Comparison of ENCODE assay signal across 23 cellular contexts in the genomic region with DNA sequence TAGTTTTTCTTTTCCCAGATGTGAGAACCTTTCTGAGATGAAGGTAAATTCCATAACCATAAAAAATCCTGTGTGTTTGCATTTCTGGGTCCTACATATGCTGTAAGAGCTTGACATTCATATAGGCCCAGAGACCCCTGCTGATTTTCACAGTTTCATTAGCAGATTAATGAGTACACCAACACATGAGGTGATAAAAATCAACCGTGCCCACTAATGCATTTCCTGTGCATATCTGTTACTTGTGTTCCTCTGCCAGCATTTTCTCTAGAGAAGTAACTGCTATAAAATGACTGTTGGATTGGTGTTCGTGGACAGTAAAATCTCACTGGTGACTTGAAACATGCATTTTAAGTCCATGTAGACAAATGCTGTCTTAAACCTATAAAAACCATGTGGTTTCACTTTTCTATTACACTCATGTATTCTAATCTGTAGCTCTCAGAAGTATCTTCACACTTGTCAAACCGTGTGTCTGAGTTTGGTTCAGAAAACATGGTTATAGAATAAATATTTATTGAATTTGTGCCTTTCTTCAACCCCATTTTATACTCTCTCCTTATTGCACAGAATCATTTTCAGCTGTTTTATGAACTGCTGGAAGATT. TPM values are rescaled to one million over a fixed set of nuclear protein-coding genes. Genes with fewer than 3 reads are reported as not detected.
DNase-seq lines count a peak whose midpoint lies in the region; ATAC-seq and TF ChIP-seq lines count a peak whose summit lies in the region.
"Had no signal": no experiment of that assay in that cellular context is flagged by ENCODE, and none has a peak within 500 bp of the region (broad histone marks: within the 10 kb centered on the region; RNA-seq: fewer than 3 reads in every experiment).

No MANE protein-coding gene starts in this region.

- TF ChIP-seq CTCF in A673 (conservative IDR thresholded peaks at IDR 0.05; ENCODE audit: low read depth, low read length) (no peak), HEK293 (tag by site-specific recombination; IDR thresholded peaks at IDR 0.05) (no peak), esophagus squamous epithelium (IDR thresholded peaks at IDR 0.05) (no peak)

- H3K36me3 ChIP-seq in A673 (ENCODE audit: insufficient read depth, low read length, poor library complexity, severe bottlenecking) (peaks cover 19% of the 10 kb centered on the region), HEK293 (ENCODE audit: control insufficient read depth in 2 of 2, insufficient read depth in 1 of 2, low read length in 2 of 2) (peaks cover 3 to 16% of the 10 kb centered on the region in 2 experiments; a peak in 2 of 3 replicates), esophagus squamous epithelium (peaks cover 0 to 72% (median 0%) of the 10 kb centered on the region in 3 donors)
- H3K36me3 ChIP-seq: HAP-1 had no signal

- no peak for ATAC-seq in HG02870 (IDR thresholded peaks at IDR 0.05; ENCODE audit: unreplicated experiment)
- no peak for ATAC-seq in GM21528 (IDR thresholded peaks at IDR 0.05; ENCODE audit: low FRiP score, unreplicated experiment)

- H3K9me3 Mint-ChIP-seq in immature natural killer cell, result no peaks in the 10 kb centered on the region

- H3K27me3 ChIP-seq in A673 (replicated peaks; ENCODE audit: insufficient read depth, low read depth, low read length, poor library complexity) (no peaks in the 10 kb centered on the region), esophagus squamous epithelium (no peaks in the 10 kb centered on the region)

- no TSS peak for BruUV-seq in A673 (replicated peaks; lab: Mats Ljungman, UMichigan)

- no peak for TF ChIP-seq POLR2A in esophagus squamous epithelium (IDR thresholded peaks at IDR 0.05)

- 78 to 82% methylated on average over 3 of the region's 3 CpGs for WGBS in esophagus squamous epithelium, 2 donors

- H3K27ac Mint-ChIP-seq in immature natural killer cell, result peak overlapping the region in 5 of 6 donors; percentile 48 to 80 (median 61)

- intact Hi-C loops in A673 (cut with micrococcal nuclease; ENCODE audit: unreplicated experiment), result no loop called here
- intact Hi-C loops in esophagus squamous epithelium (cut with DNase I), result no loop called here

- no peak overlapping the region for H3K4me3 ChIP-seq in A673 (ENCODE audit: low read depth, low read length, poor library complexity, severe bottlenecking)
- H3K4me3 ChIP-seq in HEK293 (ENCODE audit: low read depth, low read length), result no peak overlapping the region
- H3K4me3 ChIP-seq in esophagus squamous epithelium, result no peak overlapping the region
- H3K4me3 ChIP-seq: HAP-1 had no signal

- peak overlapping the region in 4 of 5 donors; percentile 36 to 67 (median 51) for H3K4me3 Mint-ChIP-seq in immature natural killer cell

- DNase-seq in A673 (ENCODE audit: low spot score), result peak; percentile 81
- DNase-seq in OCI-M1 (lab: John Stamatoyannopoulos, UW), result peak; percentile 10
- DNase-seq in immature natural killer cell, result no peak
- DNase-seq in esophagus squamous epithelium (lab: John Stamatoyannopoulos, UW), result no peak
- DNase-seq: 8988T, Calu3, DMS79 treated with DMSO at 0.1 percent for 48 hours, GOT3, IMR-90, KG1, NCI-H1092, NCI-H1417 treated with DMSO at 0.1 percent for 48 hours, NCI-H187, NCI-H2081 treated with DMSO at 0.1 percent for 48 hours, NCI-H2171, NCI-H524, NCI-H748 treated with DMSO at 0.1 percent for 48 hours, Right ventricle myocardium superior, RPMI8226 had no signal

- peaks cover 13 to 15% (median 13%) of the 10 kb centered on the region in 3 donors for H3K36me3 Mint-ChIP-seq in immature natural killer cell

- CTCF ChIA-PET in A673 (lab: Charles Lee), result no interaction called here
- CTCF ChIA-PET in HEK293 (lab: Yijun Ruan, JAX), result interaction anchor here (1.0 to 1.6 kb wide), 3 partner anchors 14 to 280 kb away, joined by 3 to 5 read pairs (median 4); no protein-coding TSS in a partner anchor

- H3K4me1 ChIP-seq in A673 (ENCODE audit: insufficient read depth, low read length, poor library complexity, severe bottlenecking) (peaks cover 26% of the 10 kb centered on the region), HEK293 (ENCODE audit: control insufficient read depth, insufficient read depth, low read length) (peaks cover 5% of the 10 kb centered on the region; the same call in 1 of the 2 replicates), esophagus squamous epithelium (no peaks in the 10 kb centered on the region)
- H3K4me1 ChIP-seq: HAP-1 had no signal

- POLR2A ChIA-PET in A673 (lab: Charles Lee; ENCODE audit: low non-redundant PET) (no interaction called here), HEK293 (lab: Yijun Ruan, JAX) (interaction anchor here (1.3 kb wide), 1 partner anchor 15 kb away, joined by 5 read pairs; a partner anchor contains a TSS)

- peaks cover 19% of the 10 kb centered on the region in 2 donors for H3K4me1 Mint-ChIP-seq in immature natural killer cell

- H3K27me3 Mint-ChIP-seq in immature natural killer cell (ENCODE audit: low read depth in 3 of 3), result no peaks in the 10 kb centered on the region

- H3K9me3 ChIP-seq in A673 (ENCODE audit: low read depth, low read length, poor library complexity, severe bottlenecking) (peaks cover 6% of the 10 kb centered on the region), HEK293 (ENCODE audit: control insufficient read depth, insufficient read depth, low read depth, low read length) (no peaks in the 10 kb centered on the region), esophagus squamous epithelium (peaks cover 0 to 7% (median 0%) of the 10 kb centered on the region in 3 donors)

- peak overlapping the region; percentile 64 for H3K27ac ChIP-seq in A673 (ENCODE audit: low read depth, low read length, poor library complexity, severe bottlenecking)
- H3K27ac ChIP-seq in HEK293 (ENCODE audit: extremely low read depth, low read depth, low read length), result no peak overlapping the region
- no peak overlapping the region for H3K27ac ChIP-seq in esophagus squamous epithelium

TF ChIP-seq in HEK293, 187 proteins besides CTCF, POLR2A, EP300 and RAD21:
- no peak for TF ChIP-seq ZNF10 (tag by site-specific recombination; IDR thresholded peaks at IDR 0.05)
- TF ChIP-seq ZNF221 (tag by site-specific recombination; IDR thresholded peaks at IDR 0.05; ENCODE audit: borderline replicate concordance), result no peak
- 0 out of 2 replicates have a peak, but pooled peaks have one; percentile 34 for TF ChIP-seq ZNF600 (tag by site-specific recombination; IDR thresholded peaks at IDR 0.05)
- no peak for TF ChIP-seq ZNF529 (tag by site-specific recombination; IDR thresholded peaks at IDR 0.05; ENCODE audit: insufficient replicate concordance)
TF ChIP-seq in HEK293: peak in this region for 1.

RNA-seq across cellular contexts. Expression of a gene that starts 14.6 kb away (rescaled TPM):
- total RNA-seq in A673 (2021) (52.6 and 62.8 TPM in 2 replicates), esophagus squamous epithelium (1 to 10 TPM; 5.8 to 8.0 (median 7.0) TPM)
- polyA plus RNA-seq in immature natural killer cell, result 10 to 100 TPM; 12.4 to 21.7 (median 16.0) TPM

RNA-seq across cellular contexts. Expression of a gene that starts 36.1 kb away (rescaled TPM):
- total RNA-seq in A673 (2021) (6.0 and 6.3 TPM in 2 replicates), esophagus squamous epithelium (1 to 10 TPM; 2.0 to 9.0 (median 3.5) TPM)
- polyA plus RNA-seq in immature natural killer cell, result 1 to 10 TPM; 9.2 to 9.8 (median 9.6) TPM

Comparison
In these comparisons a context has a peak if more than half of its experiments do, and no peak if none do; other contexts are left out.
1. DNase-seq: peak in A673 (single experiment) and OCI-M1 (single experiment); none in immature natural killer cell (0 of 3) and esophagus squamous epithelium (single experiment).